Comparison of ENCODE assay signal across 9 cellular contexts in the genomic region with DNA sequence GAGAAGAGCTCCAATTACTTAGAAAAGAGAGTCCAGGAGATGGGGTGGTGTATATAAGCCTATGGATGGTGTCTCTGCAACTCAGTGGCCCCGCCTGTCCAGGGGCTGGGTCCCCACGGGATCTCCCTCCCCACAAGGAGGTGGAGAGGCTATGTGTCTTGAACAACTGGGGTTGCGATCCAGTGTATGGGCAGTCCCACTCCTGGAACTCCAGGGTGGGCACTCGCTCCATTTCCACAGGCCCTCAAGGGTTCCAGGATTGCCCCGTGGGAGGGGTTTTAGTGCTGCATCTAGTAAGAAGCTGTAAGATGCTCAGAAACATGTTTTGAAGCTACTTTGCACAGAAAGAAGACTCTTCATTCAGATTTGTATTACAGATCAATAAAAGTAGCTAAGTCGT. TPM values are rescaled to one million over a fixed set of nuclear protein-coding genes. Genes with fewer than 3 reads are reported as not detected.
A peak's percentile ranks its signal among the peaks of the same experiment; 100 is the strongest.
DNase-seq lines count a peak whose midpoint lies in the region; ATAC-seq and FAIRE-seq lines count a peak whose summit lies in the region.
"Had no signal": no experiment of that assay in that cellular context is flagged by ENCODE, and none has a peak within 500 bp of the region (broad histone marks: within the 10 kb centered on the region; RNA-seq: fewer than 3 reads in every experiment).

No MANE protein-coding gene starts in this region.

- CTCF ChIA-PET in activated CD4-positive, alpha-beta T cell treated with anti-CD3 and anti-CD28 coated beads, Interleukin-2, amount 10 ng/mL, durations not matched to agents 7 days and 5 days (lab: Charles Lee): interaction anchor here (1.0 kb wide), 1 partner anchor 9 kb away, joined by 3 read pairs; no protein-coding TSS in a partner anchor

- H3K27me3 Mint-ChIP-seq in activated CD4-positive, alpha-beta T cell treated with anti-CD3 and anti-CD28 coated beads, Interleukin-2, amount 10 ng/mL, durations not matched to agents 7 days and 5 days: peaks cover 56% of the 10 kb centered on the region
- H3K27me3 Mint-ChIP-seq in immature natural killer cell (ENCODE audit: low read depth in 3 of 3): peaks cover 12 to 27% (median 24%) of the 10 kb centered on the region in 3 donors
- peaks cover 10% of the 10 kb centered on the region for H3K27me3 Mint-ChIP-seq in stimulated activated memory B cell treated with anti-CD40 and anti-IgM and Interleukin-4, amounts not matched to agents 10 μg/mL and 1 μg/mL and 100 μg/mL, for 72 hours

- H3K9me3 ChIP-seq in adipocyte (ENCODE audit: control insufficient read depth, low read length): no peaks in the 10 kb centered on the region

- H3K9ac ChIP-seq in adipocyte (ENCODE audit: low read length): peak overlapping the region; percentile 97

- H3K4me3 Mint-ChIP-seq in activated CD4-positive, alpha-beta T cell treated with anti-CD3 and anti-CD28 coated beads, Interleukin-2, amount 10 ng/mL, durations not matched to agents 7 days and 5 days: peak overlapping the region; percentile 76
- H3K4me3 Mint-ChIP-seq in immature natural killer cell: peak overlapping the region; percentile 86 to 94 (median 91)
- peak overlapping the region; percentile 92 for H3K4me3 Mint-ChIP-seq in stimulated activated memory B cell treated with anti-CD40 and anti-IgM and Interleukin-4, amounts not matched to agents 10 μg/mL and 1 μg/mL and 100 μg/mL, for 72 hours

- no peaks in the 10 kb centered on the region for H3K27me3 ChIP-seq in adipocyte (replicated peaks; ENCODE audit: control insufficient read depth, insufficient read depth, low read length)

- DNase-seq in activated CD4-positive, alpha-beta T cell treated with anti-CD3 and anti-CD28 coated beads, Interleukin-2, amount 10 ng/mL, durations not matched to agents 7 days and 5 days: no peak
- no peak for DNase-seq in activated CD4-positive, alpha-beta T cell treated with anti-CD3 and anti-CD28 coated beads for 48 hours
- peak; percentile 22 for DNase-seq in HTR-8/SVneo (ENCODE audit: insufficient read length, low spot score)
- no peak for DNase-seq in adipocyte (ENCODE audit: low read depth)
- DNase-seq in immature natural killer cell: no peak

- POLR2A ChIA-PET in activated CD4-positive, alpha-beta T cell treated with anti-CD3 and anti-CD28 coated beads, Interleukin-2, amount 10 ng/mL, durations not matched to agents 7 days and 5 days (lab: Charles Lee): no interaction called here

- ATAC-seq in stimulated activated memory B cell treated with anti-CD40 and anti-IgM and Interleukin-4, amounts not matched to agents 10 μg/mL and 1 μg/mL and 100 μg/mL, for 72 hours: no peak
- no peak for ATAC-seq in GM21381 (IDR thresholded peaks at IDR 0.05; ENCODE audit: unreplicated experiment)
- ATAC-seq in HG03095 (IDR thresholded peaks at IDR 0.05; ENCODE audit: unreplicated experiment): no peak

- H3K4me3 ChIP-seq in adipocyte (ENCODE audit: low read length): peak overlapping the region; percentile 95

- peak overlapping the region; percentile 57 for H3K27ac Mint-ChIP-seq in activated CD4-positive, alpha-beta T cell treated with anti-CD3 and anti-CD28 coated beads, Interleukin-2, amount 10 ng/mL, durations not matched to agents 7 days and 5 days
- H3K27ac Mint-ChIP-seq in immature natural killer cell: peak overlapping the region; percentile 86 to 93 (median 90)
- H3K27ac Mint-ChIP-seq in stimulated activated memory B cell treated with anti-CD40 and anti-IgM and Interleukin-4, amounts not matched to agents 10 μg/mL and 1 μg/mL and 100 μg/mL, for 72 hours: peak overlapping the region; percentile 92

- FAIRE-seq in HTR-8/SVneo (lab: Jason Lieb, UNC): no peak
- FAIRE-seq: G401.6 had no signal

- H3K36me3 ChIP-seq in adipocyte (ENCODE audit: control insufficient read depth, insufficient read depth, low read length, severe bottlenecking): no peaks in the 10 kb centered on the region

- H3K36me3 Mint-ChIP-seq in activated CD4-positive, alpha-beta T cell treated with anti-CD3 and anti-CD28 coated beads, Interleukin-2, amount 10 ng/mL, durations not matched to agents 7 days and 5 days (ENCODE audit: low read depth): no peaks in the 10 kb centered on the region
- H3K36me3 Mint-ChIP-seq in immature natural killer cell: no peaks in the 10 kb centered on the region
- no peaks in the 10 kb centered on the region for H3K36me3 Mint-ChIP-seq in stimulated activated memory B cell treated with anti-CD40 and anti-IgM and Interleukin-4, amounts not matched to agents 10 μg/mL and 1 μg/mL and 100 μg/mL, for 72 hours

- H3K9me3 Mint-ChIP-seq in activated CD4-positive, alpha-beta T cell treated with anti-CD3 and anti-CD28 coated beads, Interleukin-2, amount 10 ng/mL, durations not matched to agents 7 days and 5 days: no peaks in the 10 kb centered on the region
- H3K9me3 Mint-ChIP-seq in immature natural killer cell: no peaks in the 10 kb centered on the region
- no peaks in the 10 kb centered on the region for H3K9me3 Mint-ChIP-seq in stimulated activated memory B cell treated with anti-CD40 and anti-IgM and Interleukin-4, amounts not matched to agents 10 μg/mL and 1 μg/mL and 100 μg/mL, for 72 hours

- H3K4me1 ChIP-seq in adipocyte (ENCODE audit: control insufficient read depth, insufficient read depth, low read length): peaks cover 23% of the 10 kb centered on the region

- H3K4me1 Mint-ChIP-seq in activated CD4-positive, alpha-beta T cell treated with anti-CD3 and anti-CD28 coated beads, Interleukin-2, amount 10 ng/mL, durations not matched to agents 7 days and 5 days: peaks cover 18% of the 10 kb centered on the region
- peaks cover 23 to 49% of the 10 kb centered on the region in 2 donors for H3K4me1 Mint-ChIP-seq in immature natural killer cell
- H3K4me1 Mint-ChIP-seq in stimulated activated memory B cell treated with anti-CD40 and anti-IgM and Interleukin-4, amounts not matched to agents 10 μg/mL and 1 μg/mL and 100 μg/mL, for 72 hours: peaks cover 30% of the 10 kb centered on the region

RNA-seq across cellular contexts. Expression of gene SMAD5, which starts 0.6 kb away (rescaled TPM):
- 1 to 10 TPM; 8.6 to 9.3 TPM for total RNA-seq in activated CD4-positive, alpha-beta T cell treated with anti-CD3 and anti-CD28 coated beads, Interleukin-2, amount 10 ng/mL, durations not matched to agents 7 days and 5 days
- polyA plus RNA-seq in immature natural killer cell: 10 to 100 TPM; 23.9 to 37.8 (median 32.5) TPM
